In the genomic region with DNA sequence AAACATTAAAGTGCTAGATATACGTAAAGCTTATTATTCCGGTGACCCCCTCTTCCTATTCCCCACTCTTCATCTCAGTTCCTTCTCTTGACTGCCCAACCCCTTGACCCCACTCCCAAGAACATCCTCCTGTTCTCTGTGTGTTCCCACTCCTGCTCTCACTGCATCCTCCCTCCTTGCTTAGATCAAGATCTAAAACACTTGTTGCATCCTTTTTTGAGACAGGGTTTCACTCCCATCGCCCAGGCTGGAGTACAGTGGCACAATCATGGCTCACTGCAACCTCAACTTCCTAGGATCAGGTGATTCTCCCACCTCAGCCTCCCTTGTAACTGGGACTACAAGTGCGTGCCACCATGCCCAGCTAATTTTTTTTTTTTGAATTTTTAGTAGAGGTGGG, we compare ENCODE assay signal across 20 cellular contexts. TPM values are rescaled to one million over a fixed set of nuclear protein-coding genes. Genes with fewer than 3 reads are reported as not detected.
DNase-seq lines count a peak whose midpoint lies in the region; ATAC-seq and TF ChIP-seq lines count a peak whose summit lies in the region.
"Had no signal": no experiment of that assay in that cellular context is flagged by ENCODE, and none has a peak within 500 bp of the region (broad histone marks: within the 10 kb centered on the region; RNA-seq: fewer than 3 reads in every experiment).

No MANE protein-coding gene starts in this region.

- CTCF ChIA-PET in mammary epithelial cell (lab: Charles Lee; ENCODE audit: low non-redundant PET): no interaction called here

- H3K27ac ChIP-seq in DND-41 (ENCODE audit: low read length): peak overlapping the region; percentile 11; the same call in 1 of the 2 replicates
- peak overlapping the region; percentile 3 for H3K27ac ChIP-seq in vagina
- H3K27ac ChIP-seq in mammary epithelial cell (ENCODE audit: insufficient read depth, low read depth, low read length): no peak overlapping the region
- H3K27ac ChIP-seq: C4-2B, lower lobe of right lung, testis had no signal

- TF ChIP-seq CTCF in DND-41 (IDR thresholded peaks at IDR 0.05; ENCODE audit: borderline replicate concordance, extremely low read depth, low read length, poor library complexity, severe bottlenecking) (no peak), vagina (IDR thresholded peaks at IDR 0.05) (no peak), mammary epithelial cell (conservative IDR thresholded peaks at IDR 0.05 in 1 of 2, IDR thresholded peaks at IDR 0.05 in 1 of 2; ENCODE audit: extremely low read depth in 1 of 2, insufficient read depth in 1 of 2, low read depth in 1 of 2, low read length in 2 of 2) (no peak)

- peak overlapping the region; percentile 5 for H3K27ac Mint-ChIP-seq in activated T-helper 2 cell treated with anti-CD3 and anti-CD28 coated beads, Interferon-gamma antibody, Interleukin-2, Interleukin-4, amounts not matched to agents 10 μg/mL and 5 μg/mL and 100 μg/mL, durations not matched to agents 14 hours and 24 hours and 36 hours
- H3K27ac Mint-ChIP-seq in natural killer cell treated with Interleukin-12 subunit alpha and Interleukin-12 subunit beta and Interleukin-15 and Interleukin-18, amount 100 ng/mL, for 72 hours: peak overlapping the region; percentile 67 to 80
- H3K27ac Mint-ChIP-seq: activated CD4-positive, alpha-beta T cell treated with anti-CD3 and anti-CD28 coated beads for 36 hours; activated naive CD4-positive, alpha-beta T cell treated with anti-CD3 and anti-CD28 coated beads for 36 hours had no signal

- H3K9me3 ChIP-seq in DND-41 (ENCODE audit: insufficient read depth, low read length, severe bottlenecking) (no peaks in the 10 kb centered on the region), vagina (no peaks in the 10 kb centered on the region), mammary epithelial cell (replicated peaks; ENCODE audit: insufficient read depth, low read length) (no peaks in the 10 kb centered on the region)
- H3K9me3 ChIP-seq: lower lobe of right lung, testis had no signal

- H2AFZ ChIP-seq in DND-41 (ENCODE audit: low read depth, low read length) (no peak overlapping the region), mammary epithelial cell (ENCODE audit: low read depth, low read length) (no peak overlapping the region)

- H4K20me1 ChIP-seq in DND-41 (ENCODE audit: insufficient read depth, low read length) (peaks cover 84% of the 10 kb centered on the region), mammary epithelial cell (ENCODE audit: insufficient read depth, low read length) (no peaks in the 10 kb centered on the region)

- 97% methylated on average over 3 of the region's 4 CpGs for WGBS in mammary epithelial cell (ENCODE audit: low coverage, missing lambda C conversion rate)

- DNase-seq in DND-41 (no peak), vagina (ENCODE audit: extremely low spot score in 2 of 2) (no peak), mammary epithelial cell (no peak)
- no peak for DNase-seq in activated T-helper 2 cell treated with anti-CD3 and anti-CD28 coated beads, Interferon-gamma antibody, Interleukin-2, Interleukin-4, amounts not matched to agents 10 μg/mL and 5 μg/mL and 100 μg/mL, durations not matched to agents 14 hours and 24 hours and 36 hours (ENCODE audit: low spot score)
- no peak for DNase-seq in natural killer cell treated with Interleukin-12 subunit alpha and Interleukin-12 subunit beta and Interleukin-15 and Interleukin-18, amount 100 ng/mL, for 72 hours (ENCODE audit: low spot score)
- DNase-seq: activated CD4-positive, alpha-beta T cell treated with anti-CD3 and anti-CD28 coated beads for 36 hours; activated naive CD4-positive, alpha-beta T cell treated with anti-CD3 and anti-CD28 coated beads for 36 hours; activated T-cell treated with anti-CD3 and anti-CD28 coated beads, Interleukin-2, amount 50 U/mL, for 48 hours; lower lobe of right lung; naive thymus-derived CD4-positive, alpha-beta T cell; NCI-H446; NCI-H774; SIG-M5; stimulated activated CD4-positive, alpha-beta T cell treated with anti-CD3 and anti-CD28 coated beads, Interleukin-15, amount 100 ng/mL, for 24 hours; T-helper 9 cell; testis had no signal

- H3K9me3 Mint-ChIP-seq in activated T-helper 2 cell treated with anti-CD3 and anti-CD28 coated beads, Interferon-gamma antibody, Interleukin-2, Interleukin-4, amounts not matched to agents 10 μg/mL and 5 μg/mL and 100 μg/mL, durations not matched to agents 14 hours and 24 hours and 36 hours: no peaks in the 10 kb centered on the region
- H3K9me3 Mint-ChIP-seq in natural killer cell treated with Interleukin-12 subunit alpha and Interleukin-12 subunit beta and Interleukin-15 and Interleukin-18, amount 100 ng/mL, for 72 hours: no peaks in the 10 kb centered on the region
- H3K9me3 Mint-ChIP-seq: activated naive CD4-positive, alpha-beta T cell treated with anti-CD3 and anti-CD28 coated beads for 36 hours; naive thymus-derived CD4-positive, alpha-beta T cell; stimulated activated memory B cell treated with anti-CD40 and anti-IgM and Interleukin-4, amounts not matched to agents 10 μg/mL and 1 μg/mL and 100 μg/mL, for 72 hours had no signal

- H3K4me2 ChIP-seq in DND-41 (ENCODE audit: insufficient read depth, low read length) (no peak overlapping the region), mammary epithelial cell (ENCODE audit: insufficient read depth, low read depth, low read length) (no peak overlapping the region)

- H3K4me3 ChIP-seq in DND-41 (ENCODE audit: low read depth in 1 of 2, low read length in 2 of 2): no peak overlapping the region
- H3K4me3 ChIP-seq in vagina: no peak overlapping the region
- H3K4me3 ChIP-seq in mammary epithelial cell (replicated peaks in 1 of 3; ENCODE audit: insufficient read depth in 1 of 3, low read depth in 2 of 3, low read length in 3 of 3): no peak overlapping the region
- H3K4me3 ChIP-seq: lower lobe of right lung, testis had no signal

- H3K4me1 ChIP-seq in DND-41 (ENCODE audit: insufficient read depth, low read length) (no peaks in the 10 kb centered on the region), vagina (peaks cover 75% of the 10 kb centered on the region), mammary epithelial cell (ENCODE audit: insufficient read depth, low read length) (peaks cover 60% of the 10 kb centered on the region)

- H3K4me3 Mint-ChIP-seq in activated T-helper 2 cell treated with anti-CD3 and anti-CD28 coated beads, Interferon-gamma antibody, Interleukin-2, Interleukin-4, amounts not matched to agents 10 μg/mL and 5 μg/mL and 100 μg/mL, durations not matched to agents 14 hours and 24 hours and 36 hours (ENCODE audit: low read depth): no peak overlapping the region
- peak overlapping the region; percentile 34 for H3K4me3 Mint-ChIP-seq in natural killer cell treated with Interleukin-12 subunit alpha and Interleukin-12 subunit beta and Interleukin-15 and Interleukin-18, amount 100 ng/mL, for 72 hours
- H3K4me3 Mint-ChIP-seq: activated CD4-positive, alpha-beta T cell treated with anti-CD3 and anti-CD28 coated beads for 36 hours; activated naive CD4-positive, alpha-beta T cell treated with anti-CD3 and anti-CD28 coated beads for 36 hours; stimulated activated memory B cell treated with anti-CD40 and anti-IgM and Interleukin-4, amounts not matched to agents 10 μg/mL and 1 μg/mL and 100 μg/mL, for 72 hours had no signal

- H3K79me2 ChIP-seq in DND-41 (ENCODE audit: insufficient read depth, low read length) (peaks cover 98% of the 10 kb centered on the region), mammary epithelial cell (ENCODE audit: insufficient read depth, low read length) (peaks cover 88% of the 10 kb centered on the region)

- no peak overlapping the region for H3K9ac ChIP-seq in DND-41 (ENCODE audit: low read depth, low read length)
- no peak overlapping the region for H3K9ac ChIP-seq in mammary epithelial cell (ENCODE audit: insufficient read depth, low read length)

- H3K36me3 Mint-ChIP-seq in activated T-helper 2 cell treated with anti-CD3 and anti-CD28 coated beads, Interferon-gamma antibody, Interleukin-2, Interleukin-4, amounts not matched to agents 10 μg/mL and 5 μg/mL and 100 μg/mL, durations not matched to agents 14 hours and 24 hours and 36 hours (ENCODE audit: low read depth): peaks cover 60% of the 10 kb centered on the region
- peaks cover 7% of the 10 kb centered on the region for H3K36me3 Mint-ChIP-seq in natural killer cell treated with Interleukin-12 subunit alpha and Interleukin-12 subunit beta and Interleukin-15 and Interleukin-18, amount 100 ng/mL, for 72 hours
- H3K36me3 Mint-ChIP-seq: stimulated activated memory B cell treated with anti-CD40 and anti-IgM and Interleukin-4, amounts not matched to agents 10 μg/mL and 1 μg/mL and 100 μg/mL, for 72 hours had no signal

- no peak for ATAC-seq in DND-41 (ENCODE audit: insufficient read depth, low read depth)
- no peak for ATAC-seq in natural killer cell treated with Interleukin-12 subunit alpha and Interleukin-12 subunit beta and Interleukin-15 and Interleukin-18, amount 100 ng/mL, for 72 hours
- no peak for ATAC-seq in HG02852 (IDR thresholded peaks at IDR 0.05; ENCODE audit: unreplicated experiment)
- ATAC-seq in GM21737 (IDR thresholded peaks at IDR 0.05; ENCODE audit: unreplicated experiment): no peak
- ATAC-seq: activated CD4-positive, alpha-beta T cell treated with anti-CD3 and anti-CD28 coated beads for 36 hours; lower lobe of right lung; naive thymus-derived CD4-positive, alpha-beta T cell; stimulated activated memory B cell treated with anti-CD40 and anti-IgM and Interleukin-4, amounts not matched to agents 10 μg/mL and 1 μg/mL and 100 μg/mL, for 72 hours had no signal

- no TSS peak for BruUV-seq in mammary epithelial cell (replicated peaks; lab: Mats Ljungman, UMichigan)

- dilution Hi-C loops in mammary epithelial cell (cut with HindIII; ENCODE audit: low sequenced_read_pairs): no loop called here

- no peaks in the 10 kb centered on the region for H3K27me3 Mint-ChIP-seq in activated T-helper 2 cell treated with anti-CD3 and anti-CD28 coated beads, Interferon-gamma antibody, Interleukin-2, Interleukin-4, amounts not matched to agents 10 μg/mL and 5 μg/mL and 100 μg/mL, durations not matched to agents 14 hours and 24 hours and 36 hours (ENCODE audit: low read depth)
- no peaks in the 10 kb centered on the region for H3K27me3 Mint-ChIP-seq in natural killer cell treated with Interleukin-12 subunit alpha and Interleukin-12 subunit beta and Interleukin-15 and Interleukin-18, amount 100 ng/mL, for 72 hours
- H3K27me3 Mint-ChIP-seq: activated CD4-positive, alpha-beta T cell treated with anti-CD3 and anti-CD28 coated beads for 36 hours; naive thymus-derived CD4-positive, alpha-beta T cell; stimulated activated memory B cell treated with anti-CD40 and anti-IgM and Interleukin-4, amounts not matched to agents 10 μg/mL and 1 μg/mL and 100 μg/mL, for 72 hours had no signal

- no peak for TF ChIP-seq POLR2A in vagina (IDR thresholded peaks at IDR 0.05)

- peaks cover 44% of the 10 kb centered on the region for H3K4me1 Mint-ChIP-seq in activated T-helper 2 cell treated with anti-CD3 and anti-CD28 coated beads, Interferon-gamma antibody, Interleukin-2, Interleukin-4, amounts not matched to agents 10 μg/mL and 5 μg/mL and 100 μg/mL, durations not matched to agents 14 hours and 24 hours and 36 hours (ENCODE audit: low read depth)
- peaks cover 72 to 75% of the 10 kb centered on the region in 2 donors for H3K4me1 Mint-ChIP-seq in natural killer cell treated with Interleukin-12 subunit alpha and Interleukin-12 subunit beta and Interleukin-15 and Interleukin-18, amount 100 ng/mL, for 72 hours (ENCODE audit: low read depth in 2 of 2)

- intact Hi-C loops in activated T-helper 2 cell treated with anti-CD3 and anti-CD28 coated beads, Interferon-gamma antibody, Interleukin-2, Interleukin-4, amounts not matched to agents 10 μg/mL and 5 μg/mL and 100 μg/mL, durations not matched to agents 14 hours and 24 hours and 36 hours (cut with micrococcal nuclease): no loop called here
- intact Hi-C loops in vagina (cut with DNase I) (no loop called here), mammary epithelial cell (cut with micrococcal nuclease) (loop anchor here (5.0 kb wide), 1 partner anchor 48 kb away; no protein-coding TSS in a partner anchor)

- H3K36me3 ChIP-seq in DND-41 (ENCODE audit: insufficient read depth, low read length) (peaks cover 83% of the 10 kb centered on the region), vagina (no peaks in the 10 kb centered on the region), mammary epithelial cell (ENCODE audit: insufficient read depth, low read length) (no peaks in the 10 kb centered on the region)

- in situ Hi-C loops in mammary epithelial cell (cut with MboI; ENCODE audit: low sequenced_read_pairs in 2 of 2): no loop called here

- no peaks in the 10 kb centered on the region for H3K27me3 ChIP-seq in DND-41 (ENCODE audit: insufficient read depth, low read length, poor library complexity)
- H3K27me3 ChIP-seq in vagina: no peaks in the 10 kb centered on the region
- H3K27me3 ChIP-seq in mammary epithelial cell (ENCODE audit: insufficient read depth, low read length): no peaks in the 10 kb centered on the region
- H3K27me3 ChIP-seq: testis had no signal

RNA-seq across cellular contexts. Expression of gene ATP2B4, which starts 13.5 kb away (rescaled TPM):
- 50.3 and 50.8 TPM in 2 replicates for total RNA-seq in activated T-helper 2 cell treated with anti-CD3 and anti-CD28 coated beads, Interferon-gamma antibody, Interleukin-2, Interleukin-4, amounts not matched to agents 10 μg/mL and 5 μg/mL and 100 μg/mL, durations not matched to agents 14 hours and 24 hours and 36 hours
- 100 to 1,000 TPM; 158 to 191 TPM for total RNA-seq in natural killer cell treated with Interleukin-12 subunit alpha and Interleukin-12 subunit beta and Interleukin-15 and Interleukin-18, amount 100 ng/mL, for 72 hours
- total RNA-seq in vagina (101 TPM), mammary epithelial cell (10 to 100 TPM; 70.5 to 91.1 TPM)
- 67.7 TPM for polyA plus RNA-seq in mammary epithelial cell
- polyA minus RNA-seq in mammary epithelial cell: 229 TPM
